1 cellular context compared by ENCODE assay signal in genomic region chr4:54513741-54514140, GRCh38.
TF ChIP-seq lines count a peak whose summit lies in the region.

No MANE protein-coding gene starts in this region.

TF ChIP-seq in IMR-90, 13 proteins besides CTCF, POLR2A, EP300 and RAD21:
- no peak for TF ChIP-seq USF2 (IDR thresholded peaks at IDR 0.05; ENCODE audit: low read depth, low read length)
- no peak for TF ChIP-seq MAFK (IDR thresholded peaks at IDR 0.05; ENCODE audit: low read depth, low read length)
- TF ChIP-seq RFX5 (IDR thresholded peaks at IDR 0.05; ENCODE audit: low read depth, low read length): no peak
- no peak for TF ChIP-seq SMC3 (IDR thresholded peaks at IDR 0.05; ENCODE audit: low read depth, low read length)
